In genomic region chr7:119935418-119936025, GRCh38 we compare ENCODE assay signal across 8 cellular contexts.
DNase-seq lines count a peak whose midpoint lies in the region; ATAC-seq, FAIRE-seq and TF ChIP-seq lines count a peak whose summit lies in the region.

No MANE protein-coding gene starts in this region.

- H4K20me1 ChIP-seq in MM.1S (ENCODE audit: insufficient read depth, low read length) = no peaks in the 10 kb centered on the region

- CTCF ChIA-PET in BJ (lab: Yijun Ruan, JAX) = interaction anchor here (0.7 to 2.8 kb wide), 5 partner anchors 20 to 787 kb away, joined by 3 to 15 read pairs (median 4); no protein-coding TSS in a partner anchor

- TF ChIP-seq CTCF in BJ (IDR thresholded peaks at IDR 0.05; ENCODE audit: insufficient read depth, low read depth, low read length) (peak; percentile 31; the same call in 1 of the 2 replicates), MM.1S (IDR thresholded peaks at IDR 0.05; ENCODE audit: low read length) (peak; percentile 80), gastroesophageal sphincter (IDR thresholded peaks at IDR 0.05) (peak in 3 of 4 experiments; percentile 11 to 37 (median 33))

- H3K4me3 ChIP-seq in BJ (ENCODE audit: low read depth, low read length) (no peak overlapping the region), MM.1S (ENCODE audit: low read length) (no peak overlapping the region), gastroesophageal sphincter (no peak overlapping the region), right cardiac atrium (ENCODE audit: low read length) (no peak overlapping the region)

- TF ChIP-seq EP300 in gastroesophageal sphincter (IDR thresholded peaks at IDR 0.05) = no peak

- no peak overlapping the region for H3K4me2 ChIP-seq in MM.1S (ENCODE audit: low read depth, low read length)

- POLR2A ChIA-PET in BJ (lab: Charles Lee) = no interaction called here

- ATAC-seq in GM21381 (IDR thresholded peaks at IDR 0.05; ENCODE audit: unreplicated experiment) (peak; percentile 77), gastroesophageal sphincter (no peak), right cardiac atrium (no peak)

- 22 to 24% methylated on average over 4 of the region's 4 CpGs for WGBS in gastroesophageal sphincter (ENCODE audit: low coverage in 1 of 2), 2 donors
- WGBS in right cardiac atrium = 23% methylated on average over 4 of the region's 4 CpGs

- H3K4me1 ChIP-seq in MM.1S (ENCODE audit: low read length) = 0 out of 2 replicates have a peak, but pooled peaks cover 5% of the 10 kb centered on the region
- H3K4me1 ChIP-seq in gastroesophageal sphincter = no peaks in the 10 kb centered on the region
- no peaks in the 10 kb centered on the region for H3K4me1 ChIP-seq in right cardiac atrium (ENCODE audit: control insufficient read depth, insufficient read depth, low read length)

- no peak overlapping the region for H3K9ac ChIP-seq in MM.1S (ENCODE audit: low read length)

- no peaks in the 10 kb centered on the region for H3K27me3 ChIP-seq in BJ (ENCODE audit: control insufficient read depth, insufficient read depth, low read length)
- H3K27me3 ChIP-seq in MM.1S (replicated peaks; ENCODE audit: insufficient read depth, low read length) = no peaks in the 10 kb centered on the region
- no peaks in the 10 kb centered on the region for H3K27me3 ChIP-seq in gastroesophageal sphincter
- H3K27me3 ChIP-seq in right cardiac atrium (ENCODE audit: control insufficient read depth, insufficient read depth) = no peaks in the 10 kb centered on the region

- H3K36me3 ChIP-seq in BJ (ENCODE audit: control insufficient read depth, insufficient read depth, low read length) = no peaks in the 10 kb centered on the region
- H3K36me3 ChIP-seq in MM.1S (replicated peaks; ENCODE audit: insufficient read depth, low read length) = no peaks in the 10 kb centered on the region
- no peaks in the 10 kb centered on the region for H3K36me3 ChIP-seq in gastroesophageal sphincter

- no peaks in the 10 kb centered on the region for H3K9me2 ChIP-seq in MM.1S (replicated peaks; ENCODE audit: insufficient read depth, low read length)

- DNase-seq in BJ (ENCODE audit: low read depth) (no peak), MM.1S (peak; percentile 76), SK-N-DZ (ENCODE audit: low spot score) (peak; percentile 44), urothelium cell line (ENCODE audit: low spot score) (peak; percentile 1), right cardiac atrium (no peak)
- DNase-seq in activated CD4-positive, alpha-beta T cell treated with anti-CD3 and anti-CD28 coated beads for 4 hours = no peak

- no peak for TF ChIP-seq POLR2A in gastroesophageal sphincter (IDR thresholded peaks at IDR 0.05)

- no peaks in the 10 kb centered on the region for H3K79me2 ChIP-seq in MM.1S (ENCODE audit: low read length)

- H2AFZ ChIP-seq in MM.1S (ENCODE audit: low read length) = no peak overlapping the region

- intact Hi-C loops in right cardiac atrium (cut with DNase I) = no loop called here

- no peak for FAIRE-seq in urothelium cell line (lab: Jason Lieb, UNC)

- H3K9me3 ChIP-seq in MM.1S (replicated peaks; ENCODE audit: insufficient read depth, low read length) (no peaks in the 10 kb centered on the region), gastroesophageal sphincter (no peaks in the 10 kb centered on the region), right cardiac atrium (ENCODE audit: control insufficient read depth, low read length) (no peaks in the 10 kb centered on the region)

- no peaks in the 10 kb centered on the region for H3F3A ChIP-seq in MM.1S (ENCODE audit: insufficient read depth, low read length)

- H3K27ac ChIP-seq in MM.1S (ENCODE audit: low read length) = no peak overlapping the region
- no peak overlapping the region for H3K27ac ChIP-seq in gastroesophageal sphincter
- no peak overlapping the region for H3K27ac ChIP-seq in right cardiac atrium (ENCODE audit: low read length)

Comparison
In these comparisons a context has a peak if more than half of its experiments do, and no peak if none do; other contexts are left out.
1. DNase-seq: peak in MM.1S (single experiment), SK-N-DZ (single experiment) and urothelium cell line (single experiment); none in BJ (single experiment), activated CD4-positive, alpha-beta T cell treated with anti-CD3 and anti-CD28 coated beads for 4 hours (0 of 2) and right cardiac atrium (0 of 3).
2. Peak in every context shown above with its lines, with median percentiles within 50 percentile points of each other: CTCF ChIP-seq.